ENCODE assay signal across 29 cellular contexts in genomic region chr10:70935631-70936030, GRCh38.
"Had no signal": no experiment of that assay in that cellular context is flagged by ENCODE, and none has a peak within 500 bp of the region (broad histone marks: within the 10 kb centered on the region; RNA-seq: fewer than 3 reads in every experiment).

No MANE protein-coding gene starts in this region.

- H3K36me3 ChIP-seq: brain microvascular endothelial cell, colonic mucosa, esophagus squamous epithelium, gastroesophageal sphincter, heart right ventricle had no signal

- H3K4me3 ChIP-seq: colonic mucosa, esophagus squamous epithelium, gastroesophageal sphincter, heart right ventricle had no signal

- H3K27me3 ChIP-seq: colonic mucosa had no signal

- H3K27me3 Mint-ChIP-seq: activated naive CD8-positive, alpha-beta T cell; activated T-cell treated with anti-CD3 and anti-CD28 coated beads, Interleukin-2, amount 50 U/mL, for 24 hours had no signal

- DNase-seq: activated CD4-positive, alpha-beta memory T cell treated with anti-CD3 and anti-CD28 coated beads for 36 hours; activated CD4-positive, alpha-beta T cell treated with anti-CD3 and anti-CD28 coated beads for 1 hour; activated CD4-positive, alpha-beta T cell treated with anti-CD3 and anti-CD28 coated beads for 4 hours; activated CD8-positive, alpha-beta memory T cell treated with anti-CD3 and anti-CD28 coated beads, Interleukin-2, amount 10 ng/mL, durations not matched to agents 7 days and 5 days; activated CD8-positive, alpha-beta memory T cell treated with anti-CD3 and anti-CD28 coated beads, Interleukin-2, amount 50 U/mL, for 4 hours; activated CD8-positive, alpha-beta T cell treated with anti-CD3 and anti-CD28 coated beads, Interleukin-2, amount 10 ng/mL, durations not matched to agents 7 days and 5 days; activated gamma-delta T cell; activated naive CD4-positive, alpha-beta T cell treated with anti-CD3 and anti-CD28 coated beads, Interleukin-2, amount 50 U/mL, for 16 hours; activated naive CD4-positive, alpha-beta T cell treated with Interleukin-2 at 50 U/mL for 16 hours; activated T-cell treated with anti-CD3 and anti-CD28 coated beads for 4 hours; activated T-cell treated with anti-CD3 and anti-CD28 coated beads, Interleukin-2, amount 50 U/mL, for 24 hours; activated T-cell treated with anti-CD3 and anti-CD28 coated beads, Interleukin-2, amount 50 U/mL, for 72 hours; amniotic stem cell; anterior cingulate cortex; brain microvascular endothelial cell; colonic mucosa; effector CD8-positive, alpha-beta T cell; esophagus squamous epithelium; foreskin melanocyte; heart right ventricle; T-helper 1 cell; T-helper 17 cell; T1000 had no signal

- H3K9me3 ChIP-seq: colonic mucosa, esophagus squamous epithelium, gastroesophageal sphincter, heart right ventricle had no signal

- H3K27ac ChIP-seq: brain microvascular endothelial cell, colonic mucosa, epithelial cell of prostate, esophagus squamous epithelium, gastroesophageal sphincter, heart right ventricle had no signal

- H3K27ac Mint-ChIP-seq: activated CD4-positive, alpha-beta memory T cell treated with anti-CD3 and anti-CD28 coated beads for 36 hours; activated CD8-positive, alpha-beta memory T cell treated with anti-CD3 and anti-CD28 coated beads, Interleukin-2, amount 10 ng/mL, durations not matched to agents 7 days and 5 days; activated CD8-positive, alpha-beta T cell treated with anti-CD3 and anti-CD28 coated beads, Interleukin-2, amount 10 ng/mL, durations not matched to agents 7 days and 5 days; activated naive CD8-positive, alpha-beta T cell; activated T-cell treated with anti-CD3 and anti-CD28 coated beads, Interleukin-2, amount 50 U/mL, for 24 hours; activated T-cell treated with anti-CD3 and anti-CD28 coated beads, Interleukin-2, amount 50 U/mL, for 72 hours; T-helper 17 cell; T-helper 2 cell treated with Interferon-gamma antibody and Interleukin-4, amounts not matched to agents 5 μg/mL and 100 μg/mL, for 36 hours; WTC11 had no signal

- H3K36me3 Mint-ChIP-seq: activated CD4-positive, alpha-beta memory T cell treated with anti-CD3 and anti-CD28 coated beads for 36 hours; activated CD8-positive, alpha-beta memory T cell treated with anti-CD3 and anti-CD28 coated beads, Interleukin-2, amount 10 ng/mL, durations not matched to agents 7 days and 5 days; activated naive CD8-positive, alpha-beta T cell; WTC11 had no signal

- H3K4me1 Mint-ChIP-seq: central memory CD8-positive, alpha-beta T cell had no signal

- H3K9me3 Mint-ChIP-seq: activated CD4-positive, alpha-beta memory T cell treated with anti-CD3 and anti-CD28 coated beads for 36 hours; activated T-cell treated with anti-CD3 and anti-CD28 coated beads, Interleukin-2, amount 50 U/mL, for 24 hours; activated T-cell treated with anti-CD3 and anti-CD28 coated beads, Interleukin-2, amount 50 U/mL, for 72 hours; central memory CD8-positive, alpha-beta T cell; T-helper 2 cell treated with Interferon-gamma antibody and Interleukin-4, amounts not matched to agents 5 μg/mL and 100 μg/mL, for 36 hours; WTC11 had no signal

- H3K4me1 ChIP-seq: colonic mucosa, gastroesophageal sphincter had no signal

- H3K4me3 Mint-ChIP-seq: activated CD4-positive, alpha-beta memory T cell treated with anti-CD3 and anti-CD28 coated beads for 36 hours; activated CD8-positive, alpha-beta memory T cell treated with anti-CD3 and anti-CD28 coated beads, Interleukin-2, amount 10 ng/mL, durations not matched to agents 7 days and 5 days; activated CD8-positive, alpha-beta T cell treated with anti-CD3 and anti-CD28 coated beads, Interleukin-2, amount 10 ng/mL, durations not matched to agents 7 days and 5 days; activated naive CD8-positive, alpha-beta T cell; activated T-cell treated with anti-CD3 and anti-CD28 coated beads, Interleukin-2, amount 50 U/mL, for 24 hours; activated T-cell treated with anti-CD3 and anti-CD28 coated beads, Interleukin-2, amount 50 U/mL, for 72 hours; central memory CD8-positive, alpha-beta T cell; T-helper 17 cell; T-helper 2 cell treated with Interferon-gamma antibody and Interleukin-4, amounts not matched to agents 5 μg/mL and 100 μg/mL, for 36 hours; WTC11 had no signal
